In the genomic region with DNA sequence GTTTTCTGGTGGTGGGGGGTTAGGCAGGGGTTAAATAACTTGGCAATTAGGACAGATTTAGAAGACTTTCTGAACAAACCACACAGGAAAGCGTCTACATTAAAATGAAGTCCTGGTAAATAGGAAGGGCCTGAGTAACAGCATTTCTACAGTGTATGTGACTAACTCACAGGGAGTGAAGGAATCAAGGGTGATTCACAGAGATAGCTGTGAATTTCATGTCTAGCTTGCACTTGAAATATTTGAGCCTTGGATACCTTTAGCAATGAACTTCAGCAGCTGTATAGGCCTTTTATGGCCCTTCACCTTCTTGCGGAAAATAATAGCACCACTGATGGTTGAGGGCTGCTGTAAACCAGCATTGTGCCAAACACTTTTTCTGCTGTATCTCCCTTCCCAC, we compare ENCODE assay signal across 19 cellular contexts. TPM values are rescaled to one million over a fixed set of nuclear protein-coding genes. Genes with fewer than 3 reads are reported as not detected.
DNase-seq lines count a peak whose midpoint lies in the region; ATAC-seq and TF ChIP-seq lines count a peak whose summit lies in the region.
"Had no signal": no experiment of that assay in that cellular context is flagged by ENCODE, and none has a peak within 500 bp of the region (broad histone marks: within the 10 kb centered on the region; RNA-seq: fewer than 3 reads in every experiment).

No MANE protein-coding gene starts in this region.

- H3K4me2 ChIP-seq in SK-N-SH, result no peak overlapping the region
- H3K4me2 ChIP-seq: hepatocyte had no signal

- 66% methylated on average over 2 of the region's 2 CpGs for WGBS in right cardiac atrium
- 67% methylated on average over 2 of the region's 2 CpGs for WGBS in SK-N-SH (ENCODE audit: low lambda C conversion rate)

- TF ChIP-seq RAD21 in SK-N-SH (IDR thresholded peaks at IDR 0.05; ENCODE audit: low read length), result no peak

- no peaks in the 10 kb centered on the region for H3K9me3 ChIP-seq in cardiac muscle cell (ENCODE audit: low read depth)
- no peaks in the 10 kb centered on the region for H3K9me3 ChIP-seq in right cardiac atrium (ENCODE audit: control insufficient read depth, low read length)
- H3K9me3 ChIP-seq in SK-N-SH, result no peaks in the 10 kb centered on the region
- H3K9me3 ChIP-seq in mucosa of descending colon, result no peaks in the 10 kb centered on the region
- H3K9me3 ChIP-seq: body of pancreas, left ventricle myocardium inferior, upper lobe of right lung had no signal

- peaks cover 15% of the 10 kb centered on the region for H3F3A ChIP-seq in SK-N-SH (replicated peaks; ENCODE audit: insufficient read depth)

- intact Hi-C loops in right cardiac atrium (cut with DNase I) (no loop called here), mucosa of descending colon (cut with DNase I, micrococcal nuclease) (no loop called here)

- H3K4me1 ChIP-seq in cardiac muscle cell (ENCODE audit: low read depth) (no peaks in the 10 kb centered on the region), right cardiac atrium (ENCODE audit: control insufficient read depth, insufficient read depth, low read length) (no peaks in the 10 kb centered on the region), SK-N-SH (ENCODE audit: control insufficient read depth in 1 of 2, insufficient read depth in 2 of 2, low read depth in 1 of 2, low read length in 1 of 2) (peaks cover 5 to 7% of the 10 kb centered on the region in 2 experiments; a peak in 3 of 4 replicates), mucosa of descending colon (ENCODE audit: low read depth) (no peaks in the 10 kb centered on the region)
- H3K4me1 ChIP-seq: body of pancreas, left ventricle myocardium inferior, upper lobe of right lung had no signal

- no peaks in the 10 kb centered on the region for H3K9me2 ChIP-seq in SK-N-SH

- POLR2A ChIA-PET in SK-N-SH (lab: Yijun Ruan, JAX), result no interaction called here

- no peak overlapping the region; the same call in 1 of the 2 replicates for H2AFZ ChIP-seq in SK-N-SH (ENCODE audit: low read depth)
- H2AFZ ChIP-seq: hepatocyte had no signal

- no peak for TF ChIP-seq EP300 in SK-N-SH (IDR thresholded peaks at IDR 0.05; ENCODE audit: borderline replicate concordance in 1 of 2, low read depth in 1 of 2, low read length in 1 of 2)

- H3K79me2 ChIP-seq in SK-N-SH (ENCODE audit: insufficient read depth), result no peaks in the 10 kb centered on the region
- H3K79me2 ChIP-seq: hepatocyte had no signal

- CTCF ChIA-PET in SK-N-SH (lab: Yijun Ruan, JAX), result no interaction called here

- H3K36me3 ChIP-seq in cardiac muscle cell, result peaks cover 32% of the 10 kb centered on the region
- H3K36me3 ChIP-seq in SK-N-SH (replicated peaks in 1 of 2; ENCODE audit: control insufficient read depth in 1 of 2, insufficient read depth in 2 of 2, low read length in 1 of 2), result peaks cover 30 to 44% of the 10 kb centered on the region in 2 experiments
- H3K36me3 ChIP-seq in mucosa of descending colon (ENCODE audit: low read depth), result peaks cover 3% of the 10 kb centered on the region
- H3K36me3 ChIP-seq in H7 (replicated peaks; ENCODE audit: control insufficient read depth, insufficient read depth, low read length), result peaks cover 3% of the 10 kb centered on the region

- TF ChIP-seq CTCF in cardiac muscle cell (IDR thresholded peaks at IDR 0.05; ENCODE audit: low read depth, low read length) (no peak), SK-N-SH (IDR thresholded peaks at IDR 0.05) (no peak), foreskin fibroblast (IDR thresholded peaks at IDR 0.05; ENCODE audit: low read depth, low read length) (no peak), mucosa of descending colon (IDR thresholded peaks at IDR 0.05) (no peak)

- H3K27me3 ChIP-seq in cardiac muscle cell, result no peaks in the 10 kb centered on the region
- H3K27me3 ChIP-seq in right cardiac atrium (ENCODE audit: control insufficient read depth, insufficient read depth), result no peaks in the 10 kb centered on the region
- no peaks in the 10 kb centered on the region for H3K27me3 ChIP-seq in SK-N-SH (ENCODE audit: insufficient read depth)
- H3K27me3 ChIP-seq in H7 (ENCODE audit: control insufficient read depth, insufficient read depth, low read length), result no peaks in the 10 kb centered on the region
- H3K27me3 ChIP-seq: body of pancreas, hepatocyte, upper lobe of right lung had no signal

- H4K20me1 ChIP-seq in SK-N-SH (ENCODE audit: insufficient read depth), result no peaks in the 10 kb centered on the region

- ATAC-seq in right cardiac atrium (no peak), mucosa of descending colon (no peak), GM19035 (IDR thresholded peaks at IDR 0.05; ENCODE audit: unreplicated experiment) (no peak)
- ATAC-seq: body of pancreas, upper lobe of right lung, WTC11 had no signal

- H3K27ac ChIP-seq in cardiac muscle cell, result peak overlapping the region; percentile 21
- no peak overlapping the region for H3K27ac ChIP-seq in right cardiac atrium (ENCODE audit: low read length)
- H3K27ac ChIP-seq in SK-N-SH (ENCODE audit: low read depth in 2 of 2, low read length in 1 of 2), result peak overlapping the region in 1 of 2 experiments; percentile 66; a peak in 2 of 4 replicates
- H3K27ac ChIP-seq: body of pancreas, hepatocyte, left ventricle myocardium inferior, upper lobe of right lung had no signal

- DNase-seq in cardiac muscle cell (ENCODE audit: low read depth in 1 of 2, low spot score in 1 of 2), result peak in 1 of 2 donors; percentile 50
- no peak for DNase-seq in right cardiac atrium
- DNase-seq in SK-N-SH, result no peak
- peak; percentile 34 to 45 for DNase-seq in foreskin fibroblast
- no peak for DNase-seq in mucosa of descending colon
- DNase-seq in H7, result no peak
- no peak for DNase-seq in midbrain (lab: John Stamatoyannopoulos, UW)
- DNase-seq: activated T-cell treated with anti-CD3 and anti-CD28 coated beads, Interleukin-2, amount 50 U/mL, for 24 hours; body of pancreas; Karpas-422; left ventricle myocardium inferior; NCI-H1930; NCI-H774; SIG-M5; upper lobe of right lung had no signal

- H3K4me3 ChIP-seq in cardiac muscle cell, result no peak overlapping the region
- H3K4me3 ChIP-seq in right cardiac atrium (ENCODE audit: low read length), result no peak overlapping the region
- H3K4me3 ChIP-seq in SK-N-SH (ENCODE audit: low read depth in 2 of 2, low read length in 1 of 2), result no peak overlapping the region
- H3K4me3 ChIP-seq in foreskin fibroblast (ENCODE audit: low read depth in 1 of 2, low read length in 2 of 2), result no peak overlapping the region
- no peak overlapping the region for H3K4me3 ChIP-seq in mucosa of descending colon
- H3K4me3 ChIP-seq in H7 (ENCODE audit: insufficient read depth, low read depth, low read length), result no peak overlapping the region
- H3K4me3 ChIP-seq: body of pancreas, hepatocyte, left ventricle myocardium inferior, upper lobe of right lung had no signal

- peak overlapping the region; percentile 6; the same call in 1 of the 2 replicates for H3K9ac ChIP-seq in SK-N-SH

TF ChIP-seq in SK-N-SH, 30 proteins besides CTCF, POLR2A, EP300 and RAD21:
- TF ChIP-seq, protein P1, sequence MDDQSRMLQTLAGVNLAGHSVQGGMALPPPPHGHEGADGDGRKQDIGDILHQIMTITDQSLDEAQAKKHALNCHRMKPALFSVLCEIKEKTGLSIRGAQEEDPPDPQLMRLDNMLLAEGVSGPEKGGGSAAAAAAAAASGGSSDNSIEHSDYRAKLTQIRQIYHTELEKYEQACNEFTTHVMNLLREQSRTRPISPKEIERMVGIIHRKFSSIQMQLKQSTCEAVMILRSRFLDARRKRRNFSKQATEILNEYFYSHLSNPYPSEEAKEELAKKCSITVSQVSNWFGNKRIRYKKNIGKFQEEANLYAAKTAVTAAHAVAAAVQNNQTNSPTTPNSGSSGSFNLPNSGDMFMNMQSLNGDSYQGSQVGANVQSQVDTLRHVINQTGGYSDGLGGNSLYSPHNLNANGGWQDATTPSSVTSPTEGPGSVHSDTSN (IDR thresholded peaks at IDR 0.05), result no peak
- peak; percentile 44; the same call in 1 of the 2 replicates for TF ChIP-seq FOSL2 (IDR thresholded peaks at IDR 0.05; ENCODE audit: borderline replicate concordance, low read depth)
TF ChIP-seq in SK-N-SH: peak in this region for 1.

RNA-seq across cellular contexts. Expression of a gene that starts 26.1 kb away (rescaled TPM):
- 1,055 and 1,613 TPM in 2 replicates for total RNA-seq in cardiac muscle cell
- polyA plus RNA-seq in cardiac muscle cell, result 3,082 and 3,925 TPM in 2 replicates
- 100 to 1,000 TPM; 224 to 399 (median 321) TPM for total RNA-seq in right cardiac atrium
- polyA plus RNA-seq in right cardiac atrium, result 329 TPM
- polyA plus RNA-seq in SK-N-SH (2012; rRNA removed), result 524 and 592 TPM in 2 replicates
- 748 and 889 TPM in 2 replicates for polyA plus RNA-seq in SK-N-SH (2012; cell fraction: cytosol; rRNA removed)
- polyA plus RNA-seq in SK-N-SH (2012; cell fraction: nucleus; rRNA removed), result 144 and 332 TPM in 2 replicates
- 100 to 1,000 TPM; 453 to 504 (median 462) TPM for total RNA-seq in mucosa of descending colon
- total RNA-seq in H7 (2014; rRNA removed; shearing (Covaris generic)), result 308 and 375 TPM in 2 replicates

RNA-seq across cellular contexts. Expression of a gene that starts 43.9 kb away (rescaled TPM):
- total RNA-seq in cardiac muscle cell (not detected in 2 replicates), right cardiac atrium (1 to 10 TPM in 1 of 4 donors, not detected in 3; 2.7 TPM), mucosa of descending colon (not detected)
- polyA plus RNA-seq in cardiac muscle cell (not detected in 2 replicates), right cardiac atrium (2.7 TPM), SK-N-SH (2012; rRNA removed) (not detected in 2 replicates)
- polyA plus RNA-seq in SK-N-SH (2012; cell fraction: cytosol; rRNA removed), result 0.08 and 0.09 TPM in 2 replicates
- polyA plus RNA-seq in SK-N-SH (2012; cell fraction: nucleus; rRNA removed), result 0.04 TPM in 1 of 2 replicates, not detected in the other
- total RNA-seq in H7 (2014; rRNA removed; shearing (Covaris generic)), result 0.21 and 0.44 TPM in 2 replicates
- total RNA-seq: B cell, body of pancreas, left ventricle myocardium inferior, upper lobe of right lung, WTC11 had no signal

RNA-seq across cellular contexts. Expression of a gene that starts 45.9 kb away (rescaled TPM):
- total RNA-seq in cardiac muscle cell (20.6 and 24.6 TPM in 2 replicates), right cardiac atrium (10 to 100 TPM; 23.9 to 26.3 (median 24.5) TPM), mucosa of descending colon (10 to 100 TPM; 32.8 to 43.3 (median 35.9) TPM)
- polyA plus RNA-seq in cardiac muscle cell (25.8 and 26.1 TPM in 2 replicates), right cardiac atrium (14.4 TPM), SK-N-SH (2012; rRNA removed) (31.2 and 40.4 TPM in 2 replicates)
- 44.9 and 45.3 TPM in 2 replicates for polyA plus RNA-seq in SK-N-SH (2012; cell fraction: cytosol; rRNA removed)
- polyA plus RNA-seq in SK-N-SH (2012; cell fraction: nucleus; rRNA removed), result 61.5 and 64.3 TPM in 2 replicates
- 31.1 and 41.5 TPM in 2 replicates for total RNA-seq in H7 (2014; rRNA removed; shearing (Covaris generic))

RNA-seq across cellular contexts. Expression of a gene that starts 46.3 kb away (rescaled TPM):
- 7.3 and 10.3 TPM in 2 replicates for total RNA-seq in cardiac muscle cell
- 9.5 and 12.1 TPM in 2 replicates for polyA plus RNA-seq in cardiac muscle cell
- total RNA-seq in right cardiac atrium, result 10 to 100 TPM; 12.3 to 13.7 (median 12.6) TPM
- polyA plus RNA-seq in right cardiac atrium, result 6.7 TPM
- polyA plus RNA-seq in SK-N-SH (2012; rRNA removed), result 8.2 and 10.8 TPM in 2 replicates
- 11.4 and 11.9 TPM in 2 replicates for polyA plus RNA-seq in SK-N-SH (2012; cell fraction: cytosol; rRNA removed)
- polyA plus RNA-seq in SK-N-SH (2012; cell fraction: nucleus; rRNA removed), result 9.3 and 13.5 TPM in 2 replicates
- 10 to 100 TPM in 2 of 3 donors, 1 to 10 TPM in 1; 9.8 to 16.6 (median 14.1) TPM for total RNA-seq in mucosa of descending colon
- 14.6 and 19.2 TPM in 2 replicates for total RNA-seq in H7 (2014; rRNA removed; shearing (Covaris generic))

Comparison
In these comparisons a context has a peak if more than half of its experiments do, and no peak if none do; other contexts are left out.
1. DNase-seq: peak in foreskin fibroblast (2 of 2); none in right cardiac atrium (0 of 3), SK-N-SH (single experiment), mucosa of descending colon (0 of 3), H7 (single experiment) and midbrain (single experiment).